Comparison of ENCODE assay signal across 27 cellular contexts in genomic region chr9:128822407-128823042, GRCh38.
"Had no signal": no experiment of that assay in that cellular context is flagged by ENCODE, and none has a peak within 500 bp of the region (broad histone marks: within the 10 kb centered on the region; RNA-seq: fewer than 3 reads in every experiment).

No MANE protein-coding gene starts in this region.

- H3K4me1 ChIP-seq: testis had no signal

- H3K4me3 Mint-ChIP-seq: activated T-helper 17 cell treated with anti-CD3 and anti-CD28 coated beads, Interleukin-2, amount 50 U/mL, for 72 hours; dendritic cell treated with granulocyte-macrophage colony-stimulating factor and Interleukin-4, amounts not matched to agents 40 ng/mL and 50 ng/mL, for 4 days; endodermal cell; nephron; T-helper 1 cell treated with Interleukin-12 subunit alpha and Interleukin-12 subunit beta and Interleukin-4 antibody, amounts not matched to agents 30 μg/mL and 1 μg/mL, for 36 hours had no signal

- H3K9me3 ChIP-seq: breast epithelium, gastrocnemius medialis, mucosa of descending colon, pancreas, psoas muscle, testis, transverse colon had no signal

- H3K4me3 ChIP-seq: breast epithelium, gastrocnemius medialis, hepatocyte, mucosa of descending colon, pancreas, psoas muscle, testis, transverse colon had no signal

- H3K4me2 ChIP-seq: hepatocyte had no signal

- H3K9me3 Mint-ChIP-seq: activated T-helper 17 cell treated with anti-CD3 and anti-CD28 coated beads, Interleukin-2, amount 50 U/mL, for 72 hours; dendritic cell treated with granulocyte-macrophage colony-stimulating factor and Interleukin-4, amounts not matched to agents 40 ng/mL and 50 ng/mL, for 4 days; endodermal cell; nephron; T-helper 1 cell treated with Interleukin-12 subunit alpha and Interleukin-12 subunit beta and Interleukin-4 antibody, amounts not matched to agents 30 μg/mL and 1 μg/mL, for 36 hours had no signal

- ATAC-seq: activated T-helper 17 cell treated with anti-CD3 and anti-CD28 coated beads, Interleukin-2, amount 50 U/mL, for 72 hours; gastrocnemius medialis; left cardiac atrium; left ventricle myocardium superior; mucosa of descending colon; pancreas; psoas muscle; stimulated activated naive CD8-positive, alpha-beta T cell treated with anti-CD3 and anti-CD28 coated beads, Interleukin-15, Interleukin-2, amounts not matched to agents 100 U/mL and 50 U/mL, for 24 hours had no signal

- H3K27ac ChIP-seq: gastrocnemius medialis, hepatocyte, pancreas, psoas muscle, testis, transverse colon, VCaP had no signal

- FAIRE-seq: keratinocyte, pancreas, TTC549 had no signal

- H3K36me3 ChIP-seq: breast epithelium, transverse colon had no signal

- H3K27me3 Mint-ChIP-seq: activated T-helper 17 cell treated with anti-CD3 and anti-CD28 coated beads, Interleukin-2, amount 50 U/mL, for 72 hours had no signal

- H3K27ac Mint-ChIP-seq: activated T-helper 17 cell treated with anti-CD3 and anti-CD28 coated beads, Interleukin-2, amount 50 U/mL, for 72 hours; dendritic cell treated with granulocyte-macrophage colony-stimulating factor and Interleukin-4, amounts not matched to agents 40 ng/mL and 50 ng/mL, for 4 days; endodermal cell; nephron; T-helper 1 cell treated with Interleukin-12 subunit alpha and Interleukin-12 subunit beta and Interleukin-4 antibody, amounts not matched to agents 30 μg/mL and 1 μg/mL, for 36 hours had no signal

- H3K27me3 ChIP-seq: breast epithelium, gastrocnemius medialis, hepatocyte, pancreas, testis, transverse colon had no signal

- H2AFZ ChIP-seq: hepatocyte had no signal

- DNase-seq: activated CD4-positive, alpha-beta T cell treated with anti-CD3 and anti-CD28 coated beads, Interleukin-2, amount 50 U/mL, for 1 hour; activated gamma-delta T cell treated with Interleukin-2 at 50 U/mL for 16 hours; activated naive CD4-positive, alpha-beta T cell treated with anti-CD3 and anti-CD28 coated beads, Interleukin-2, amount 50 U/mL, for 16 hours; amygdala; central memory CD4-positive, alpha-beta T cell; endodermal cell; gastrocnemius medialis; left cardiac atrium; left ventricle myocardium superior; mucosa of descending colon; pancreas; stimulated activated CD4-positive, alpha-beta T cell treated with anti-CD3 and anti-CD28 coated beads, Interleukin-15, amount 100 ng/mL, for 24 hours; stimulated activated naive CD8-positive, alpha-beta T cell treated with anti-CD3 and anti-CD28 coated beads, Interleukin-15, Interleukin-2, amounts not matched to agents 100 U/mL and 50 U/mL, for 24 hours; SW 1271; T-helper 9 cell; testis; transverse colon had no signal
